Comparison of ENCODE assay signal across 24 cellular contexts in genomic region chrX:100682939-100683338, GRCh38. TPM values are rescaled to one million over a fixed set of nuclear protein-coding genes. Genes with fewer than 3 reads are reported as not detected.
DNase-seq lines count a peak whose midpoint lies in the region; ATAC-seq, FAIRE-seq and TF ChIP-seq lines count a peak whose summit lies in the region.
"Had no signal": no experiment of that assay in that cellular context is flagged by ENCODE, and none has a peak within 500 bp of the region (broad histone marks: within the 10 kb centered on the region; RNA-seq: fewer than 3 reads in every experiment).

No MANE protein-coding gene starts in this region.

- BruUV-seq in HepG2 (replicated peaks; lab: Mats Ljungman, UMichigan): no TSS peak

- no peak for TF ChIP-seq CTCF in fibroblast of villous mesenchyme (IDR thresholded peaks at IDR 0.05; ENCODE audit: insufficient read depth, low read depth, low read length)
- no peak for TF ChIP-seq CTCF in HepG2 (CRISPR knock-in tag; IDR thresholded peaks at IDR 0.05)
- TF ChIP-seq CTCF in gastroesophageal sphincter (IDR thresholded peaks at IDR 0.05): no peak

- no peak overlapping the region for H2AFZ ChIP-seq in ACC112 (ENCODE audit: low read length, unreplicated experiment)
- no peak overlapping the region for H2AFZ ChIP-seq in HepG2 (ENCODE audit: low read length)

- H3K9me3 ChIP-seq in HepG2 (ENCODE audit: low read length) (no peaks in the 10 kb centered on the region), gastroesophageal sphincter (no peaks in the 10 kb centered on the region)
- H3K9me3 ChIP-seq: HAP-1 had no signal

- TF ChIP-seq EP300 in HepG2 (IDR thresholded peaks at IDR 0.05; ENCODE audit: low read depth in 2 of 2, low read length in 2 of 2) (no peak), HepG2 (CRISPR knock-in tag; IDR thresholded peaks at IDR 0.05; ENCODE audit: borderline replicate concordance) (no peak), gastroesophageal sphincter (IDR thresholded peaks at IDR 0.05) (no peak)

- CTCF ChIA-PET in HepG2 (lab: Yijun Ruan, JAX; ENCODE audit: low intra/inter-chr PET ratio, low total read pairs): interaction anchor here (5.6 kb wide), 1 partner anchor 86 kb away, joined by 139 read pairs; no protein-coding TSS in a partner anchor

- no peak for TF ChIP-seq RAD21 in HepG2 (CRISPR knock-in tag; IDR thresholded peaks at IDR 0.05)

- no peak; the same call in 2 of the 3 replicates for ATAC-seq in HepG2
- ATAC-seq in gastroesophageal sphincter: no peak
- no peak for ATAC-seq in HG02840 (IDR thresholded peaks at IDR 0.05; ENCODE audit: low FRiP score, unreplicated experiment)

- TF ChIP-seq POLR2A in HepG2 (IDR thresholded peaks at IDR 0.05; ENCODE audit: insufficient read depth in 1 of 2, low read depth in 2 of 2, low read length in 2 of 2) (no peak), gastroesophageal sphincter (IDR thresholded peaks at IDR 0.05) (no peak)

- intact Hi-C loops in HepG2 (cut with micrococcal nuclease; ENCODE audit: unreplicated experiment) (loop anchor here (10.0 kb wide), 1 partner anchor 168 kb away; no protein-coding TSS in a partner anchor), cardiac septum (cut with DNase I) (no loop called here)

- no peaks in the 10 kb centered on the region for H4K20me1 ChIP-seq in HepG2 (ENCODE audit: insufficient read depth, low read length)

- H3K79me2 ChIP-seq in ACC112 (ENCODE audit: control insufficient read depth, insufficient read depth, low read length, unreplicated experiment) (no peaks in the 10 kb centered on the region), HepG2 (ENCODE audit: insufficient read depth, low read length) (no peaks in the 10 kb centered on the region)

- H3K9ac ChIP-seq in HepG2 (ENCODE audit: insufficient read depth, low read depth, low read length): no peak overlapping the region

- peak overlapping the region; percentile 23; the same call in 1 of the 2 replicates for H3K27ac ChIP-seq in ACC112 (ENCODE audit: low read depth, low read length)
- no peak overlapping the region for H3K27ac ChIP-seq in HepG2 (ENCODE audit: extremely low read length, insufficient read depth, low read length)
- H3K27ac ChIP-seq in gastroesophageal sphincter: no peak overlapping the region
- H3K27ac ChIP-seq: 22Rv1 had no signal

- FAIRE-seq in HepG2 (lab: Jason Lieb, UNC): no peak
- FAIRE-seq: A204.1, GM12891, GM18507, H54 had no signal

- H3K36me3 ChIP-seq in ACC112 (ENCODE audit: insufficient read depth, low read length) (no peaks in the 10 kb centered on the region), HepG2 (replicated peaks in 1 of 2; ENCODE audit: control insufficient read depth in 1 of 2, insufficient read depth in 2 of 2, low read length in 2 of 2) (no peaks in the 10 kb centered on the region), gastroesophageal sphincter (peaks cover 0 to 22% of the 10 kb centered on the region in 2 donors)

- no peaks in the 10 kb centered on the region for H3K27me3 ChIP-seq in ACC112 (ENCODE audit: insufficient read depth, low read length)
- no peaks in the 10 kb centered on the region for H3K27me3 ChIP-seq in HepG2 (ENCODE audit: control insufficient read depth in 1 of 2, insufficient read depth in 2 of 2, low read length in 2 of 2)
- H3K27me3 ChIP-seq in gastroesophageal sphincter: no peaks in the 10 kb centered on the region

- 19% methylated on average over 5 of the region's 8 CpGs for WGBS in HepG2 (ENCODE audit: low lambda C conversion rate)
- WGBS in gastroesophageal sphincter (ENCODE audit: low coverage in 1 of 2), 2 donors: 94 to 100% methylated on average over 3 to 4 of the region's 8 CpGs

- H3K4me1 ChIP-seq in ACC112 (ENCODE audit: control insufficient read depth, insufficient read depth, low read length, unreplicated experiment) (peaks cover 41% of the 10 kb centered on the region), HepG2 (ENCODE audit: insufficient read depth, low read length) (no peaks in the 10 kb centered on the region), gastroesophageal sphincter (no peaks in the 10 kb centered on the region)
- H3K4me1 ChIP-seq: HAP-1 had no signal

- POLR2A ChIA-PET in HepG2 (lab: Yijun Ruan, JAX): no interaction called here

- in situ Hi-C loops in HepG2 (cut with HindIII; ENCODE audit: extremely low pct_ligation_motif_present, low pct_unique_long_range_greater_than_20kb): no loop called here

- H3K4me2 ChIP-seq in HepG2 (ENCODE audit: low read depth, low read length): no peak overlapping the region

- peak; percentile 48 for DNase-seq in amniotic epithelial cell (ENCODE audit: low read depth)
- DNase-seq in fibroblast of villous mesenchyme (ENCODE audit: low read depth): peak; percentile 8
- DNase-seq in HepG2 (ENCODE audit: low spot score): peak; percentile 0
- no peak for DNase-seq in cardiac septum (ENCODE audit: low spot score)
- DNase-seq in hypothalamus (lab: John Stamatoyannopoulos, UW): no peak
- DNase-seq: ACHN; C1 segment of cervical spinal cord; Calu3; CD4-positive, alpha-beta memory T cell; COR-L47; DMS53; DMS79 treated with DMSO at 0.1 percent for 48 hours; GF-D8; GOT3; HFFc6 had no signal

- H3K4me3 ChIP-seq in ACC112 (ENCODE audit: low read depth, low read length) (no peak overlapping the region), fibroblast of villous mesenchyme (ENCODE audit: low read depth, low read length) (no peak overlapping the region), HepG2 (replicated peaks in 1 of 3; ENCODE audit: insufficient read depth in 1 of 3, low read depth in 2 of 3, low read length in 3 of 3) (no peak overlapping the region), gastroesophageal sphincter (no peak overlapping the region)
- H3K4me3 ChIP-seq: HAP-1 had no signal

RNA-seq across cellular contexts. Expression of gene SRPX2, which starts 38.9 kb away (rescaled TPM):
- total RNA-seq in fibroblast of villous mesenchyme (44.1 and 66.1 TPM in 2 replicates), HepG2 (2016; rRNA removed; fragmentation: Illumina TruSeq; extraction: Trizol) (1.5 and 1.6 TPM in 2 replicates), gastroesophageal sphincter (10 to 100 TPM; 24.7 to 52.1 (median 39.7) TPM), cardiac septum (14.2 TPM)
- 0.44 and 1.2 TPM in 2 replicates for total RNA-seq in HepG2 (2016; cell fraction: cytosol; rRNA removed; fragmentation: Illumina TruSeq; extraction: Trizol; ENCODE audit: low read depth)
- 1.3 and 1.8 TPM in 2 replicates for total RNA-seq in HepG2 (2016; cell fraction: insoluble cytoplasmic fraction; rRNA removed; fragmentation: Illumina TruSeq; extraction: Trizol)
- total RNA-seq in HepG2 (2016; cell fraction: membrane; rRNA removed; fragmentation: Illumina TruSeq; extraction: Trizol): 0.79 and 1.4 TPM in 2 replicates
- total RNA-seq in HepG2 (2016; cell fraction: nucleus; rRNA removed; fragmentation: Illumina TruSeq; extraction: Trizol): 2.6 and 2.7 TPM in 2 replicates
- 4.6 and 6.7 TPM in 2 replicates for polyA plus RNA-seq in HepG2 (2011; rRNA removed)
- 3.3 and 5.1 TPM in 2 replicates for polyA plus RNA-seq in HepG2 (2011; cell fraction: cytosol; rRNA removed)
- 5.8 and 7.1 TPM in 2 replicates for polyA plus RNA-seq in HepG2 (2011; cell fraction: nucleus; rRNA removed)
- 0.61 and 0.79 TPM in 2 replicates for polyA plus RNA-seq in HepG2 (2012)
- 0.24 and 0.69 TPM in 2 replicates for polyA plus RNA-seq in HepG2 (2016; cell fraction: cytosol; fragmentation: Illumina TruSeq; extraction: Trizol; ENCODE audit: low read depth)
- 1.2 and 2.0 TPM in 2 replicates for polyA plus RNA-seq in HepG2 (2016; cell fraction: insoluble cytoplasmic fraction; fragmentation: Illumina TruSeq; extraction: Trizol; ENCODE audit: low read depth)
- 0.63 and 0.77 TPM in 2 replicates for polyA plus RNA-seq in HepG2 (2016; cell fraction: membrane; fragmentation: Illumina TruSeq; extraction: Trizol; ENCODE audit: low read depth)
- polyA plus RNA-seq in HepG2 (2016; cell fraction: nucleus; fragmentation: Illumina TruSeq; extraction: Trizol; ENCODE audit: insufficient read depth, low read depth): 6.7 and 8.3 TPM in 2 replicates
- 1.5 and 6.0 TPM in 2 replicates for polyA minus RNA-seq in HepG2 (2011; rRNA and poly(A)+ RNA removed; ENCODE audit: low replicate concordance)
- 0.89 and 2.6 TPM in 2 replicates for polyA minus RNA-seq in HepG2 (2011; cell fraction: cytosol; rRNA and poly(A)+ RNA removed)
- polyA minus RNA-seq in HepG2 (2011; cell fraction: nucleus; rRNA and poly(A)+ RNA removed): 3.1 and 3.3 TPM in 2 replicates
- total RNA-seq: CD4-positive, alpha-beta memory T cell had no signal
- polyA plus RNA-seq: CD4-positive, alpha-beta memory T cell had no signal

RNA-seq across cellular contexts. Expression of gene TSPAN6, which starts 46.3 kb away (rescaled TPM):
- total RNA-seq in fibroblast of villous mesenchyme (30.0 and 44.5 TPM in 2 replicates), HepG2 (2016; rRNA removed; fragmentation: Illumina TruSeq; extraction: Trizol) (78.4 and 133 TPM in 2 replicates), gastroesophageal sphincter (10 to 100 TPM in 2 of 4 donors, 1 to 10 TPM in 2; 6.4 to 16.2 (median 8.5) TPM), cardiac septum (3.0 TPM)
- total RNA-seq in HepG2 (2016; cell fraction: cytosol; rRNA removed; fragmentation: Illumina TruSeq; extraction: Trizol; ENCODE audit: low read depth): 34.8 and 39.0 TPM in 2 replicates
- 79.3 and 133 TPM in 2 replicates for total RNA-seq in HepG2 (2016; cell fraction: insoluble cytoplasmic fraction; rRNA removed; fragmentation: Illumina TruSeq; extraction: Trizol)
- 51.3 and 60.6 TPM in 2 replicates for total RNA-seq in HepG2 (2016; cell fraction: membrane; rRNA removed; fragmentation: Illumina TruSeq; extraction: Trizol)
- total RNA-seq in HepG2 (2016; cell fraction: nucleus; rRNA removed; fragmentation: Illumina TruSeq; extraction: Trizol): 93.8 and 113 TPM in 2 replicates
- 51.2 and 78.9 TPM in 2 replicates for polyA plus RNA-seq in HepG2 (2011; rRNA removed)
- polyA plus RNA-seq in HepG2 (2011; cell fraction: cytosol; rRNA removed): 46.5 and 62.1 TPM in 2 replicates
- polyA plus RNA-seq in HepG2 (2011; cell fraction: nucleus; rRNA removed): 14.3 and 18.4 TPM in 2 replicates
- 60.5 and 75.1 TPM in 2 replicates for polyA plus RNA-seq in HepG2 (2012)
- 39.5 and 40.3 TPM in 2 replicates for polyA plus RNA-seq in HepG2 (2016; cell fraction: cytosol; fragmentation: Illumina TruSeq; extraction: Trizol; ENCODE audit: low read depth)
- 76.0 and 79.3 TPM in 2 replicates for polyA plus RNA-seq in HepG2 (2016; cell fraction: insoluble cytoplasmic fraction; fragmentation: Illumina TruSeq; extraction: Trizol; ENCODE audit: low read depth)
- polyA plus RNA-seq in HepG2 (2016; cell fraction: membrane; fragmentation: Illumina TruSeq; extraction: Trizol; ENCODE audit: low read depth): 46.1 and 51.0 TPM in 2 replicates
- 147 and 150 TPM in 2 replicates for polyA plus RNA-seq in HepG2 (2016; cell fraction: nucleus; fragmentation: Illumina TruSeq; extraction: Trizol; ENCODE audit: insufficient read depth, low read depth)
- 18.5 and 47.1 TPM in 2 replicates for polyA minus RNA-seq in HepG2 (2011; rRNA and poly(A)+ RNA removed; ENCODE audit: low replicate concordance)
- 37.7 and 41.0 TPM in 2 replicates for polyA minus RNA-seq in HepG2 (2011; cell fraction: cytosol; rRNA and poly(A)+ RNA removed)
- 19.1 and 24.2 TPM in 2 replicates for polyA minus RNA-seq in HepG2 (2011; cell fraction: nucleus; rRNA and poly(A)+ RNA removed)

RNA-seq across cellular contexts. Expression of gene SYTL4, which starts 49.0 kb away (rescaled TPM):
- total RNA-seq in fibroblast of villous mesenchyme: 4.3 and 32.9 TPM in 2 replicates
- total RNA-seq in HepG2 (2016; rRNA removed; fragmentation: Illumina TruSeq; extraction: Trizol): 0.67 and 0.73 TPM in 2 replicates
- total RNA-seq in HepG2 (2016; cell fraction: cytosol; rRNA removed; fragmentation: Illumina TruSeq; extraction: Trizol; ENCODE audit: low read depth): 0.18 and 0.30 TPM in 2 replicates
- 0.71 and 0.80 TPM in 2 replicates for total RNA-seq in HepG2 (2016; cell fraction: insoluble cytoplasmic fraction; rRNA removed; fragmentation: Illumina TruSeq; extraction: Trizol)
- total RNA-seq in HepG2 (2016; cell fraction: membrane; rRNA removed; fragmentation: Illumina TruSeq; extraction: Trizol): 0.28 and 0.31 TPM in 2 replicates
- 0.66 and 0.71 TPM in 2 replicates for total RNA-seq in HepG2 (2016; cell fraction: nucleus; rRNA removed; fragmentation: Illumina TruSeq; extraction: Trizol)
- 0.22 and 0.41 TPM in 2 replicates for polyA plus RNA-seq in HepG2 (2011; rRNA removed)
- 0.04 and 0.13 TPM in 2 replicates for polyA plus RNA-seq in HepG2 (2011; cell fraction: cytosol; rRNA removed)
- 0.61 and 0.64 TPM in 2 replicates for polyA plus RNA-seq in HepG2 (2011; cell fraction: nucleus; rRNA removed)
- polyA plus RNA-seq in HepG2 (2012): 0.35 and 1.0 TPM in 2 replicates
- polyA plus RNA-seq in HepG2 (2016; cell fraction: cytosol; fragmentation: Illumina TruSeq; extraction: Trizol; ENCODE audit: low read depth): 0.06 TPM in 2 replicates
- 0.43 and 1.0 TPM in 2 replicates for polyA plus RNA-seq in HepG2 (2016; cell fraction: insoluble cytoplasmic fraction; fragmentation: Illumina TruSeq; extraction: Trizol; ENCODE audit: low read depth)
- polyA plus RNA-seq in HepG2 (2016; cell fraction: membrane; fragmentation: Illumina TruSeq; extraction: Trizol; ENCODE audit: low read depth): 0.11 TPM in 1 of 2 replicates, not detected in the other
- 1.3 and 1.4 TPM in 2 replicates for polyA plus RNA-seq in HepG2 (2016; cell fraction: nucleus; fragmentation: Illumina TruSeq; extraction: Trizol; ENCODE audit: insufficient read depth, low read depth)
- polyA minus RNA-seq in HepG2 (2011; rRNA and poly(A)+ RNA removed; ENCODE audit: low replicate concordance): 0.18 and 10.0 TPM in 2 replicates
- polyA minus RNA-seq in HepG2 (2011; cell fraction: cytosol; rRNA and poly(A)+ RNA removed): not detected in 2 replicates
- 0.50 and 0.52 TPM in 2 replicates for polyA minus RNA-seq in HepG2 (2011; cell fraction: nucleus; rRNA and poly(A)+ RNA removed)
- total RNA-seq in gastroesophageal sphincter: 10 to 100 TPM; 18.6 to 33.6 (median 26.7) TPM
- 3.5 TPM for total RNA-seq in cardiac septum
- total RNA-seq: CD4-positive, alpha-beta memory T cell had no signal
- polyA plus RNA-seq: CD4-positive, alpha-beta memory T cell had no signal

Comparison
In these comparisons a context has a peak if more than half of its experiments do, and no peak if none do; other contexts are left out.
1. DNase-seq: peak in amniotic epithelial cell (single experiment), fibroblast of villous mesenchyme (single experiment) and HepG2 (single experiment); none in cardiac septum (single experiment) and hypothalamus (0 of 51).